Comparison of ENCODE assay signal across 9 cellular contexts in genomic region chr2:42809131-42809875, GRCh38. TPM values are rescaled to one million over a fixed set of nuclear protein-coding genes. Genes with fewer than 3 reads are reported as not detected.
A peak's percentile ranks its signal among the peaks of the same experiment; 100 is the strongest.
DNase-seq lines count a peak whose midpoint lies in the region; ATAC-seq and TF ChIP-seq lines count a peak whose summit lies in the region.
"Had no signal": no experiment of that assay in that cellular context is flagged by ENCODE, and none has a peak within 500 bp of the region (broad histone marks: within the 10 kb centered on the region; RNA-seq: fewer than 3 reads in every experiment).

No MANE protein-coding gene starts in this region.

- H3K4me3 Mint-ChIP-seq in CD14-positive monocyte, result peak overlapping the region; percentile 71 to 86

- H3K36me3 Mint-ChIP-seq in CD14-positive monocyte, result peaks cover 0 to 7% of the 10 kb centered on the region in 2 donors

- H3K4me3 ChIP-seq in Jurkat, Clone E6-1 (ENCODE audit: low read length), result peak overlapping the region; percentile 47
- H3K4me3 ChIP-seq in WERI-Rb-1 (ENCODE audit: low read depth, low read length), result peak overlapping the region; percentile 46
- H3K4me3 ChIP-seq in retinal pigment epithelial cell (ENCODE audit: low read length), result peak overlapping the region; percentile 39

- H3K4me1 Mint-ChIP-seq in CD14-positive monocyte, result peaks cover 49% of the 10 kb centered on the region

- H3K27me3 Mint-ChIP-seq in CD14-positive monocyte (ENCODE audit: low read depth in 3 of 3), result peaks cover 1 to 7% (median 6%) of the 10 kb centered on the region in 3 donors

- ATAC-seq in foreskin keratinocyte, result no peak
- ATAC-seq in left lobe of liver, result no peak

- H3K27me3 ChIP-seq in WERI-Rb-1 (ENCODE audit: insufficient read depth, low read depth, severe bottlenecking) (no peaks in the 10 kb centered on the region), foreskin keratinocyte (no peaks in the 10 kb centered on the region)

- no peaks in the 10 kb centered on the region for H3K4me1 ChIP-seq in foreskin keratinocyte

- DNase-seq in CD14-positive monocyte (ENCODE audit: low spot score) (no peak), WERI-Rb-1 (no peak), foreskin keratinocyte (no peak), retinal pigment epithelial cell (ENCODE audit: low read depth) (no peak), HK-2 (ENCODE audit: unreplicated experiment) (no peak), left lobe of liver (ENCODE audit: low spot score) (no peak), SKM-1 (lab: John Stamatoyannopoulos, UW; ENCODE audit: unreplicated experiment) (no peak)
- DNase-seq in Jurkat, Clone E6-1 (ENCODE audit: low read depth, low spot score), result no peak

- H3K9me3 ChIP-seq in WERI-Rb-1 (ENCODE audit: severe bottlenecking), result no peaks in the 10 kb centered on the region

- TF ChIP-seq CTCF in CD14-positive monocyte (IDR thresholded peaks at IDR 0.05) (no peak), WERI-Rb-1 (IDR thresholded peaks at IDR 0.05; ENCODE audit: low read depth, low read length) (no peak), foreskin keratinocyte (conservative IDR thresholded peaks at IDR 0.05) (no peak), retinal pigment epithelial cell (conservative IDR thresholded peaks at IDR 0.05; ENCODE audit: low read depth, low read length) (peak; percentile 8)

- peaks cover 3 to 14% (median 12%) of the 10 kb centered on the region in 7 donors for H3K9me3 Mint-ChIP-seq in CD14-positive monocyte

- H3K27ac ChIP-seq in WERI-Rb-1, result peak overlapping the region; percentile 97
- H3K27ac ChIP-seq in foreskin keratinocyte, result peak overlapping the region; percentile 96

- H3K27ac Mint-ChIP-seq in CD14-positive monocyte, result peak overlapping the region; percentile 88 to 96 (median 94)

- no peaks in the 10 kb centered on the region for H3K36me3 ChIP-seq in WERI-Rb-1

- intact Hi-C loops in CD14-positive monocyte (cut with micrococcal nuclease), result no loop called here

RNA-seq across cellular contexts. Expression of gene HAAO, which starts 16.9 kb away (rescaled TPM):
- polyA plus RNA-seq in CD14-positive monocyte (10 to 100 TPM; 10.5 to 15.0 TPM), foreskin keratinocyte (0.47 and 0.57 TPM in 2 replicates)
- polyA plus RNA-seq in Jurkat, Clone E6-1 (2012; ENCODE audit: insufficient read depth, insufficient read length), result not detected
- total RNA-seq in foreskin keratinocyte (0.48 and 0.56 TPM in 2 replicates), left lobe of liver (188 TPM)
- total RNA-seq: HT1080 had no signal

RNA-seq across cellular contexts. Expression of gene OXER1, which starts 45.4 kb away (rescaled TPM):
- 1 to 10 TPM; 3.8 to 5.7 TPM for polyA plus RNA-seq in CD14-positive monocyte
- not detected for polyA plus RNA-seq in Jurkat, Clone E6-1 (2012; ENCODE audit: insufficient read depth, insufficient read length)
- total RNA-seq in foreskin keratinocyte, result 0.07 TPM in 1 of 2 replicates, not detected in the other
- 0.04 and 0.08 TPM in 2 replicates for polyA plus RNA-seq in foreskin keratinocyte
- 29.7 TPM for total RNA-seq in left lobe of liver
- total RNA-seq: HT1080 had no signal

Comparison
In these comparisons a context has a peak if more than half of its experiments do, and no peak if none do; other contexts are left out.
1. RNA of gene HAAO, which starts 16.9 kb away (total RNA-seq): 188 TPM in left lobe of liver (single experiment); 0.48 to 0.56 TPM in foreskin keratinocyte; every median in the first group is over 100 times any median in the second.
2. RNA of gene OXER1, which starts 45.4 kb away (total RNA-seq): 29.7 TPM in left lobe of liver (single experiment); 0.07 TPM in foreskin keratinocyte; every median in the first group is over 10 times any median in the second.
3. Peak in every context shown above with its lines, with median percentiles within 50 percentile points of each other: H3K4me3 ChIP-seq.